ENCODE assay signal across 33 cellular contexts in the genomic region with DNA sequence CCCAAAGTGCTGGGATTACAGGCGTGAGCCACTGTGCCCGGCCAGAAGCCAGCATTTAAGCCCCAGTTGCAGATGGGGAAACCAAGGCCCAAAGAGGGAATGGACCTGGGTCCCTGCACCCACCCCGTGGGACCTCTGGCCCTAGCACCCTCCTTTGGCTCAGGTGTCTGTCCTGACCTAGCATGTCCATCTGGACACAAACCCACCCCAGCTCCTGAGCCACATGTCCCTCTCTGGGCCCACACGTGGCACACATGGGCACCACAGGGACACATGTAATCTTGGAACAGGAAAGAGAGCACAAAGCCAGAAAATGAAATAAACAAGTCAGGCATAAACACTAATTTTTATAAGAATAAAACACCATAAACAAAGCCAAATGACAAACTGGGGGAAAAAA. TPM values are rescaled to one million over a fixed set of nuclear protein-coding genes. Genes with fewer than 3 reads are reported as not detected.
"Had no signal": no experiment of that assay in that cellular context is flagged by ENCODE, and none has a peak within 500 bp of the region (broad histone marks: within the 10 kb centered on the region; RNA-seq: fewer than 3 reads in every experiment).

No MANE protein-coding gene starts in this region.

- DNase-seq: activated CD4-positive, alpha-beta memory T cell treated with anti-CD3 and anti-CD28 coated beads, Interleukin-2, amount 10 ng/mL, durations not matched to agents 7 days and 5 days; activated CD4-positive, alpha-beta T cell treated with anti-CD3 and anti-CD28 coated beads for 1 hour; activated CD4-positive, alpha-beta T cell treated with anti-CD3 and anti-CD28 coated beads for 48 hours; activated CD4-positive, CD25-positive, alpha-beta regulatory T cell; activated CD8-positive, alpha-beta memory T cell treated with anti-CD3 and anti-CD28 coated beads for 24 hours; activated CD8-positive, alpha-beta memory T cell treated with anti-CD3 and anti-CD28 coated beads, Interleukin-2, amount 10 ng/mL, durations not matched to agents 7 days and 5 days; activated CD8-positive, alpha-beta memory T cell treated with anti-CD3 and anti-CD28 coated beads, Interleukin-2, amount 50 U/mL, for 48 hours; activated effector memory CD4-positive, alpha-beta T cell treated with Interleukin-2 at 50 U/mL for 16 hours; activated naive CD4-positive, alpha-beta T cell treated with anti-CD3 and anti-CD28 coated beads, Interleukin-2, amount 10 ng/mL, durations not matched to agents 7 days and 5 days; activated naive CD8-positive, alpha-beta T cell treated with anti-CD3 and anti-CD28 coated beads, Interleukin-2, amount 50 U/mL, for 24 hours; activated T-cell treated with anti-CD3 and anti-CD28 coated beads, Interleukin-2, amount 50 U/mL, for 48 hours; amniotic stem cell; aorta; brain microvascular endothelial cell; NCI-H1092 treated with DMSO at 0.1 percent for 48 hours; NCI-H1417; NCI-H146; NCI-H187; NCI-H2029 treated with DMSO at 0.1 percent for 48 hours; NCI-H2107; NCI-H2171; NCI-H510A; NCI-H526; NCI-H748 treated with DMSO at 0.1 percent for 48 hours; NK-92 treated with Interleukin-12 subunit alpha and Interleukin-12 subunit beta, amount 100 ng/mL, for 24 hours; PC-3; SIG-M5; T1000; WERI-Rb-1 had no signal

- ATAC-seq: activated CD8-positive, alpha-beta memory T cell treated with anti-CD3 and anti-CD28 coated beads, Interleukin-2, amount 10 ng/mL, durations not matched to agents 7 days and 5 days; activated naive CD8-positive, alpha-beta T cell treated with anti-CD3 and anti-CD28 coated beads, Interleukin-2, amount 50 U/mL, for 24 hours; PC-3; Right ventricle myocardium inferior had no signal

- H3K36me3 ChIP-seq: WERI-Rb-1 had no signal

- H3K27ac ChIP-seq: brain microvascular endothelial cell, RWPE1, WERI-Rb-1 had no signal

- FAIRE-seq: RCC 7860 had no signal

- H3K27me3 ChIP-seq: brain microvascular endothelial cell had no signal

RNA-seq across cellular contexts. Expression of gene GGT5, which starts 9.6 kb away (rescaled TPM):
- total RNA-seq: activated CD4-positive, alpha-beta memory T cell treated with anti-CD3 and anti-CD28 coated beads, Interleukin-2, amount 10 ng/mL, durations not matched to agents 7 days and 5 days; M059J had no signal
